7 cellular contexts compared by ENCODE assay signal in genomic region chr14:105686050-105686449, GRCh38.
DNase-seq lines count a peak whose midpoint lies in the region; ATAC-seq and TF ChIP-seq lines count a peak whose summit lies in the region.
"Not testable (repeated sequence)": the region's sequence is repeated elsewhere in the genome, so short reads cannot be mapped to it uniquely, and the experiment has no call there.

No MANE protein-coding gene starts in this region.

- TF ChIP-seq CTCF in KMS-11 (conservative IDR thresholded peaks at IDR 0.05; ENCODE audit: low read depth, low read length) = not testable (repeated sequence)

- H3K27ac Mint-ChIP-seq in effector memory CD8-positive, alpha-beta T cell = not testable (repeated sequence)

- not testable (repeated sequence) for H3K36me3 Mint-ChIP-seq in effector memory CD8-positive, alpha-beta T cell (ENCODE audit: insufficient read depth)

- H3K36me3 ChIP-seq in KMS-11 (ENCODE audit: insufficient read depth) = not testable (repeated sequence)

- H3K27me3 Mint-ChIP-seq in effector memory CD8-positive, alpha-beta T cell = not testable (repeated sequence)

- not testable (repeated sequence) for H3K4me1 Mint-ChIP-seq in effector memory CD8-positive, alpha-beta T cell (ENCODE audit: low read depth in 2 of 2)

- not testable (repeated sequence) for H3K9me3 Mint-ChIP-seq in effector memory CD8-positive, alpha-beta T cell

- peak overlapping the region; percentile 53; the same call in 1 of the 2 replicates for H3K9ac ChIP-seq in KMS-11

- H3K4me3 Mint-ChIP-seq in effector memory CD8-positive, alpha-beta T cell = not testable (repeated sequence)

- H3K27me3 ChIP-seq in KMS-11 (ENCODE audit: insufficient read depth, low read depth) = not testable (repeated sequence)

- H4K20me1 ChIP-seq in KMS-11 (ENCODE audit: insufficient read depth) = not testable (repeated sequence)

- not testable (repeated sequence) for H3K4me2 ChIP-seq in KMS-11

- H2AFZ ChIP-seq in KMS-11 (ENCODE audit: low read depth) = not testable (repeated sequence)

- peak overlapping the region; percentile 86 for H3K27ac ChIP-seq in KMS-11

- H3K4me3 ChIP-seq in KMS-11 (IDR thresholded peaks at IDR 0.05; ENCODE audit: insufficient read depth, low read depth, low read length) = not testable (repeated sequence)

- H3K79me2 ChIP-seq in KMS-11 (ENCODE audit: insufficient read depth, low read depth) = not testable (repeated sequence)

- ATAC-seq in GM18511 (IDR thresholded peaks at IDR 0.05; ENCODE audit: unreplicated experiment) (peak; percentile 49), GM19397 (IDR thresholded peaks at IDR 0.05; ENCODE audit: unreplicated experiment) (peak; percentile 39), GM21737 (IDR thresholded peaks at IDR 0.05; ENCODE audit: unreplicated experiment) (peak; percentile 19), HG02840 (IDR thresholded peaks at IDR 0.05; ENCODE audit: low FRiP score, unreplicated experiment) (peak; percentile 29), HG03097 (IDR thresholded peaks at IDR 0.05; ENCODE audit: low FRiP score, unreplicated experiment) (peak; percentile 36)
- peak; percentile 33 for ATAC-seq in effector memory CD8-positive, alpha-beta T cell (replicated peaks)

- DNase-seq in effector memory CD8-positive, alpha-beta T cell = not testable (repeated sequence)

- H3K4me1 ChIP-seq in KMS-11 (ENCODE audit: low read depth, poor library complexity, severe bottlenecking) = peaks cover 18% of the 10 kb centered on the region
